ENCODE assay signal across 7 cellular contexts in genomic region chr21:38804617-38805281, GRCh38. TPM values are rescaled to one million over a fixed set of nuclear protein-coding genes. Genes with fewer than 3 reads are reported as not detected.
A peak's percentile ranks its signal among the peaks of the same experiment; 100 is the strongest.
DNase-seq lines count a peak whose midpoint lies in the region; ATAC-seq and TF ChIP-seq lines count a peak whose summit lies in the region.

No MANE protein-coding gene starts in this region.

- DNase-seq in GDM1 (lab: John Stamatoyannopoulos, UW) (peak; percentile 46), NCI-H460 (ENCODE audit: extremely low read depth, low read depth) (peak; percentile 34), fibroblast of villous mesenchyme (ENCODE audit: low read depth) (peak; percentile 76), transverse colon (peak; percentile 86)
- DNase-seq in activated T-cell treated with anti-CD3 and anti-CD28 coated beads, Interleukin-2, amount 50 U/mL, for 48 hours = peak; percentile 74
- DNase-seq in natural killer cell treated with Interleukin-12 subunit alpha and Interleukin-12 subunit beta and Interleukin-15 and Interleukin-18, amount 100 ng/mL, for 72 hours (ENCODE audit: low spot score) = no peak

- WGBS in transverse colon (ENCODE audit: low coverage in 1 of 2), 2 donors = 12% methylated on average over 32 of the region's 32 CpGs; no CpG with 5 or more reads in 1 of the 2 donors

- no peak for TF ChIP-seq POLR2A in transverse colon (IDR thresholded peaks at IDR 0.05)

- peaks cover 0 to under 1% (median 0%) of the 10 kb centered on the region in 4 donors for H3K36me3 ChIP-seq in transverse colon

- peak overlapping the region; percentile 35 to 78 for H3K27ac Mint-ChIP-seq in natural killer cell treated with Interleukin-12 subunit alpha and Interleukin-12 subunit beta and Interleukin-15 and Interleukin-18, amount 100 ng/mL, for 72 hours

- H3K9me3 Mint-ChIP-seq in natural killer cell treated with Interleukin-12 subunit alpha and Interleukin-12 subunit beta and Interleukin-15 and Interleukin-18, amount 100 ng/mL, for 72 hours = no peaks in the 10 kb centered on the region

- peak; percentile 57 for TF ChIP-seq CTCF in fibroblast of villous mesenchyme (IDR thresholded peaks at IDR 0.05; ENCODE audit: insufficient read depth, low read depth, low read length)
- peak; percentile 33 to 60 (median 41) for TF ChIP-seq CTCF in transverse colon (IDR thresholded peaks at IDR 0.05)

- intact Hi-C loops in transverse colon (cut with DNase I; ENCODE audit: low total_unique reads) = loop anchor here (5.0 to 10.0 kb wide), 2 partner anchors 72 to 300 kb away; no protein-coding TSS in a partner anchor

- TF ChIP-seq EP300 in transverse colon (IDR thresholded peaks at IDR 0.05; ENCODE audit: low read depth) = no peak

- no peaks in the 10 kb centered on the region for H3K9me3 ChIP-seq in transverse colon

- peak overlapping the region; percentile 94 to 99 (median 98) for H3K27ac ChIP-seq in transverse colon

- H3K36me3 Mint-ChIP-seq in natural killer cell treated with Interleukin-12 subunit alpha and Interleukin-12 subunit beta and Interleukin-15 and Interleukin-18, amount 100 ng/mL, for 72 hours = no peaks in the 10 kb centered on the region

- peaks cover 6 to 8% of the 10 kb centered on the region in 2 donors for H3K27me3 Mint-ChIP-seq in natural killer cell treated with Interleukin-12 subunit alpha and Interleukin-12 subunit beta and Interleukin-15 and Interleukin-18, amount 100 ng/mL, for 72 hours

- peak overlapping the region; percentile 94 for H3K4me3 ChIP-seq in fibroblast of villous mesenchyme (ENCODE audit: low read depth, low read length)
- peak overlapping the region; percentile 33 to 98 (median 92) for H3K4me3 ChIP-seq in transverse colon

- peaks cover 22 to 29% of the 10 kb centered on the region in 2 donors for H3K4me1 Mint-ChIP-seq in natural killer cell treated with Interleukin-12 subunit alpha and Interleukin-12 subunit beta and Interleukin-15 and Interleukin-18, amount 100 ng/mL, for 72 hours (ENCODE audit: low read depth in 2 of 2)

- peak; percentile 24 for ATAC-seq in HG02678 (IDR thresholded peaks at IDR 0.05; ENCODE audit: unreplicated experiment)
- peak in 1 of 2 donors; percentile 52 for ATAC-seq in natural killer cell treated with Interleukin-12 subunit alpha and Interleukin-12 subunit beta and Interleukin-15 and Interleukin-18, amount 100 ng/mL, for 72 hours

- peak overlapping the region; percentile 89 for H3K4me3 Mint-ChIP-seq in natural killer cell treated with Interleukin-12 subunit alpha and Interleukin-12 subunit beta and Interleukin-15 and Interleukin-18, amount 100 ng/mL, for 72 hours

- no peaks in the 10 kb centered on the region for H3K27me3 ChIP-seq in transverse colon

- peaks cover 8 to 47% (median 41%) of the 10 kb centered on the region in 4 donors for H3K4me1 ChIP-seq in transverse colon

- in situ Hi-C loops in transverse colon (cut with MboI; ENCODE audit: low pct_ligation_motif_present in 1 of 4, low pct_unique_long_range_greater_than_20kb in 1 of 4, low sequenced_read_pairs in 3 of 4) = no loop called here

RNA-seq across cellular contexts. Expression of gene ETS2, which starts 1.0 kb away (rescaled TPM):
- 5.7 and 7.2 TPM in 2 replicates for total RNA-seq in NCI-H460 (2014; rRNA removed; shearing (Covaris generic))
- polyA plus RNA-seq in NCI-H460 (2014; cell fraction: nucleus; rRNA removed) = 4.2 and 9.9 TPM in 2 replicates
- total RNA-seq in fibroblast of villous mesenchyme (36.7 and 45.8 TPM in 2 replicates), transverse colon (100 to 1,000 TPM in 3 of 4 donors, 10 to 100 TPM in 1; 55.1 to 174 (median 127) TPM)
- total RNA-seq in natural killer cell treated with Interleukin-12 subunit alpha and Interleukin-12 subunit beta and Interleukin-15 and Interleukin-18, amount 100 ng/mL, for 72 hours = 10 to 100 TPM; 22.9 to 25.2 TPM
